ENCODE assay signal across 29 cellular contexts in the genomic region with DNA sequence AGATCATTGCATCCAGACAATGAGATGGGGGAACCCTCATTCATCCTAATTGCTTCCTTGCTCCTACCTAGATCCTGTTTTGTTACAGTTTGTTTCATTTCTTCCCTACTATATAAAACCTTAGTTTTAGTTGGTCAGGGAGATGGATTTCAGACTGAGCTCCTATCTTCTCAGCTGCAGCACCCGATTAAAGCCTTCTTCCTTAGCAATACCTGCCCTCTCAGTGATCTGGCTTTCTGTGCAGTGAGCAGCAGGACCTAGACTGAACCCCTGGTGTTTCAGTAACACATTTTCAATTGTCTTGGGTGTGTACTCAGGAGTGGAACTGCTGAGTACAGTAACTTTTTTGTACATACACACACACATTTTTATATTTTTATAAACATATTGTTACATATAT.
"Had no signal": no experiment of that assay in that cellular context is flagged by ENCODE, and none has a peak within 500 bp of the region (broad histone marks: within the 10 kb centered on the region; RNA-seq: fewer than 3 reads in every experiment).

No MANE protein-coding gene starts in this region.

- DNase-seq: colonic mucosa; cortex of kidney; dermis blood vessel endothelial cell; dorsolateral prefrontal cortex; effector CD4-positive, alpha-beta T cell; effector CD8-positive, alpha-beta T cell; effector memory CD4-positive, alpha-beta T cell; effector memory CD8-positive, alpha-beta T cell; endodermal cell; erythroblast; esophagus squamous epithelium; foreskin fibroblast; foreskin keratinocyte; foreskin melanocyte; gastrocnemius medialis; glutamatergic neuron; head of caudate nucleus; heart left ventricle; heart right ventricle had no signal

- H3K4me1 Mint-ChIP-seq: endodermal cell had no signal

- H3K27me3 ChIP-seq: colonic mucosa, dorsolateral prefrontal cortex, esophagus muscularis mucosa, esophagus squamous epithelium, foreskin keratinocyte, gastrocnemius medialis, gastroesophageal sphincter, heart left ventricle, heart right ventricle had no signal

- H3K27me3 Mint-ChIP-seq: dendritic cell treated with granulocyte-macrophage colony-stimulating factor and Interleukin-4, amounts not matched to agents 40 ng/mL and 50 ng/mL, for 4 days; effector memory CD8-positive, alpha-beta T cell had no signal

- FAIRE-seq: colon, endometrium, endothelial cell of umbilical vein, frontal cortex had no signal

- H3K4me3 ChIP-seq: colonic mucosa, coronary artery, dorsolateral prefrontal cortex, esophagus muscularis mucosa, esophagus squamous epithelium, gastrocnemius medialis, gastroesophageal sphincter, heart left ventricle, heart right ventricle had no signal

- H3K4me3 Mint-ChIP-seq: dendritic cell treated with granulocyte-macrophage colony-stimulating factor and Interleukin-4, amounts not matched to agents 40 ng/mL and 50 ng/mL, for 4 days; effector memory CD8-positive, alpha-beta T cell; endodermal cell had no signal

- ATAC-seq: effector memory CD8-positive, alpha-beta T cell; esophagus mucosa; foreskin keratinocyte; gastrocnemius medialis; gastroesophageal sphincter; heart left ventricle; heart right ventricle had no signal

- H3K27ac ChIP-seq: colonic mucosa, coronary artery, epithelial cell of prostate, esophagus muscularis mucosa, esophagus squamous epithelium, foreskin keratinocyte, gastrocnemius medialis, gastroesophageal sphincter, heart left ventricle, heart right ventricle had no signal

- H3K4me1 ChIP-seq: colonic mucosa, esophagus squamous epithelium had no signal

- H3K36me3 ChIP-seq: colonic mucosa, esophagus muscularis mucosa, gastrocnemius medialis had no signal

- H3K27ac Mint-ChIP-seq: dendritic cell treated with granulocyte-macrophage colony-stimulating factor and Interleukin-4, amounts not matched to agents 40 ng/mL and 50 ng/mL, for 4 days; effector memory CD8-positive, alpha-beta T cell; endodermal cell had no signal
